23 cellular contexts compared by ENCODE assay signal in genomic region chr5:56369333-56369947, GRCh38.
"Had no signal": no experiment of that assay in that cellular context is flagged by ENCODE, and none has a peak within 500 bp of the region (broad histone marks: within the 10 kb centered on the region; RNA-seq: fewer than 3 reads in every experiment).

No MANE protein-coding gene starts in this region.

- H3K9me3 ChIP-seq: ascending aorta, breast epithelium, left ventricle myocardium inferior, ovary, thyroid gland had no signal

- H3K4me3 Mint-ChIP-seq: activated CD4-positive, alpha-beta T cell treated with anti-CD3 and anti-CD28 coated beads, Interleukin-2, amount 10 ng/mL, durations not matched to agents 24 days and 14 days; activated naive CD4-positive, alpha-beta T cell treated with anti-CD3 and anti-CD28 coated beads, Interleukin-2, amount 10 ng/mL, durations not matched to agents 7 days and 5 days; activated naive CD8-positive, alpha-beta T cell treated with anti-CD3 and anti-CD28 coated beads, Interleukin-2, amount 50 U/mL, for 24 hours; activated T-cell treated with anti-CD3 and anti-CD28 coated beads, Interleukin-2, amount 50 U/mL, for 4 hours; dendritic cell treated with granulocyte-macrophage colony-stimulating factor and Interleukin-4, amounts not matched to agents 40 ng/mL and 50 ng/mL, for 4 days; immature natural killer cell; neural progenitor cell had no signal

- H2AFZ ChIP-seq: neural progenitor cell had no signal

- H3K9me3 Mint-ChIP-seq: activated naive CD8-positive, alpha-beta T cell treated with anti-CD3 and anti-CD28 coated beads, Interleukin-2, amount 50 U/mL, for 24 hours; activated T-cell treated with anti-CD3 and anti-CD28 coated beads, Interleukin-2, amount 50 U/mL, for 4 hours had no signal

- H3K27me3 Mint-ChIP-seq: activated CD4-positive, alpha-beta T cell treated with anti-CD3 and anti-CD28 coated beads, Interleukin-2, amount 10 ng/mL, durations not matched to agents 24 days and 14 days; activated naive CD4-positive, alpha-beta T cell treated with anti-CD3 and anti-CD28 coated beads, Interleukin-2, amount 10 ng/mL, durations not matched to agents 7 days and 5 days; activated naive CD8-positive, alpha-beta T cell treated with anti-CD3 and anti-CD28 coated beads, Interleukin-2, amount 50 U/mL, for 24 hours had no signal

- H3K9ac ChIP-seq: neural progenitor cell had no signal

- H3K36me3 ChIP-seq: ascending aorta, breast epithelium, left ventricle myocardium inferior, neural progenitor cell, ovary, thyroid gland had no signal

- DNase-seq: activated CD4-positive, alpha-beta T cell treated with anti-CD3 and anti-CD28 coated beads, Interleukin-2, amount 10 ng/mL, durations not matched to agents 24 days and 14 days; activated CD4-positive, CD25-positive, alpha-beta regulatory T cell; activated CD8-positive, alpha-beta memory T cell treated with anti-CD3 and anti-CD28 coated beads, Interleukin-2, amount 50 U/mL, for 4 hours; activated effector memory CD4-positive, alpha-beta T cell treated with Interleukin-2 at 50 U/mL for 16 hours; activated naive CD4-positive, alpha-beta T cell treated with anti-CD3 and anti-CD28 coated beads, Interleukin-2, amount 10 ng/mL, durations not matched to agents 7 days and 5 days; activated naive CD8-positive, alpha-beta T cell treated with anti-CD3 and anti-CD28 coated beads, Interleukin-2, amount 50 U/mL, for 24 hours; activated T-cell treated with anti-CD3 and anti-CD28 coated beads, Interleukin-2, amount 50 U/mL, for 4 hours; effector CD8-positive, alpha-beta T cell; immature natural killer cell; kidney glomerular epithelial cell; left ventricle myocardium inferior; mammary epithelial cell; midbrain; ovary; stimulated activated naive CD4-positive, alpha-beta T cell; T-helper 1 cell; T-helper 9 cell; thyroid gland had no signal

- H3K4me3 ChIP-seq: ascending aorta, breast epithelium, left ventricle myocardium inferior, neural progenitor cell, ovary, thyroid gland had no signal

- H3K4me1 Mint-ChIP-seq: activated CD4-positive, alpha-beta T cell treated with anti-CD3 and anti-CD28 coated beads, Interleukin-2, amount 10 ng/mL, durations not matched to agents 24 days and 14 days; activated naive CD4-positive, alpha-beta T cell treated with anti-CD3 and anti-CD28 coated beads, Interleukin-2, amount 10 ng/mL, durations not matched to agents 7 days and 5 days; activated naive CD8-positive, alpha-beta T cell treated with anti-CD3 and anti-CD28 coated beads, Interleukin-2, amount 50 U/mL, for 24 hours; immature natural killer cell; neural progenitor cell had no signal

- H3K27ac Mint-ChIP-seq: activated CD4-positive, alpha-beta T cell treated with anti-CD3 and anti-CD28 coated beads, Interleukin-2, amount 10 ng/mL, durations not matched to agents 24 days and 14 days; activated naive CD4-positive, alpha-beta T cell treated with anti-CD3 and anti-CD28 coated beads, Interleukin-2, amount 10 ng/mL, durations not matched to agents 7 days and 5 days; activated naive CD8-positive, alpha-beta T cell treated with anti-CD3 and anti-CD28 coated beads, Interleukin-2, amount 50 U/mL, for 24 hours; dendritic cell treated with granulocyte-macrophage colony-stimulating factor and Interleukin-4, amounts not matched to agents 40 ng/mL and 50 ng/mL, for 4 days; immature natural killer cell; neural progenitor cell had no signal

- H3K36me3 Mint-ChIP-seq: immature natural killer cell, neural progenitor cell had no signal

- H3K27ac ChIP-seq: ascending aorta, breast epithelium, left ventricle myocardium inferior, neural progenitor cell, ovary, thyroid gland had no signal

- ATAC-seq: activated naive CD8-positive, alpha-beta T cell treated with anti-CD3 and anti-CD28 coated beads, Interleukin-2, amount 50 U/mL, for 24 hours; activated T-cell treated with anti-CD3 and anti-CD28 coated beads, Interleukin-2, amount 50 U/mL, for 4 hours; esophagus mucosa had no signal

- H3K4me1 ChIP-seq: ascending aorta, breast epithelium, left ventricle myocardium inferior, neural progenitor cell had no signal

- H3K4me2 ChIP-seq: neural progenitor cell had no signal

- H3K27me3 ChIP-seq: ascending aorta, breast epithelium, neural progenitor cell, ovary, thyroid gland had no signal
